In genomic region chr3:172675371-172676193, GRCh38 we compare ENCODE assay signal across 8 cellular contexts. TPM values are rescaled to one million over a fixed set of nuclear protein-coding genes. Genes with fewer than 3 reads are reported as not detected.
DNase-seq lines count a peak whose midpoint lies in the region; ATAC-seq and TF ChIP-seq lines count a peak whose summit lies in the region.

No MANE protein-coding gene starts in this region.

- no peaks in the 10 kb centered on the region for H3K36me3 Mint-ChIP-seq in activated CD8-positive, alpha-beta T cell treated with anti-CD3 and anti-CD28 coated beads, Interleukin-2, amount 10 ng/mL, durations not matched to agents 7 days and 5 days (ENCODE audit: low read depth)

- intact Hi-C loops in uterus (cut with DNase I; ENCODE audit: low total_unique reads): no loop called here

- H3K27ac Mint-ChIP-seq in activated CD8-positive, alpha-beta T cell treated with anti-CD3 and anti-CD28 coated beads, Interleukin-2, amount 10 ng/mL, durations not matched to agents 7 days and 5 days: no peak overlapping the region

- no peaks in the 10 kb centered on the region for H3K36me3 ChIP-seq in uterus

- no peaks in the 10 kb centered on the region for H3K9me3 ChIP-seq in uterus

- no peaks in the 10 kb centered on the region for H3K9me3 Mint-ChIP-seq in activated CD8-positive, alpha-beta T cell treated with anti-CD3 and anti-CD28 coated beads, Interleukin-2, amount 10 ng/mL, durations not matched to agents 7 days and 5 days (ENCODE audit: insufficient read depth)

- TF ChIP-seq CTCF in AG04449 (IDR thresholded peaks at IDR 0.05; ENCODE audit: insufficient read depth, low read length, missing control alignments): peak; percentile 44
- TF ChIP-seq CTCF in GM12873 (IDR thresholded peaks at IDR 0.05; ENCODE audit: insufficient read depth, low read depth, low read length, missing control alignments): peak; percentile 73
- TF ChIP-seq CTCF in uterus (IDR thresholded peaks at IDR 0.05): peak; percentile 43 to 67 (median 59)

- CTCF ChIA-PET in AG04449 (lab: Yijun Ruan, JAX): interaction anchor here (0.9 to 4.0 kb wide), 16 partner anchors 8 to 334 kb away, joined by 3 to 37 read pairs (median 6); no protein-coding TSS in a partner anchor
- CTCF ChIA-PET in activated CD8-positive, alpha-beta T cell treated with anti-CD3 and anti-CD28 coated beads, Interleukin-2, amount 10 ng/mL, durations not matched to agents 7 days and 5 days (lab: Charles Lee): interaction anchor here (0.9 to 2.4 kb wide), 7 partner anchors 9 to 343 kb away, joined by 5 to 11 read pairs (median 6); partner anchors contain the start of gene ECT2

- H3K4me1 ChIP-seq in uterus: no peaks in the 10 kb centered on the region

- TF ChIP-seq POLR2A in uterus (IDR thresholded peaks at IDR 0.05): no peak

- POLR2A ChIA-PET in AG04449 (lab: Yijun Ruan, JAX): no interaction called here
- POLR2A ChIA-PET in activated CD8-positive, alpha-beta T cell treated with anti-CD3 and anti-CD28 coated beads, Interleukin-2, amount 10 ng/mL, durations not matched to agents 7 days and 5 days (lab: Charles Lee): no interaction called here

- no peak overlapping the region for H3K4me3 Mint-ChIP-seq in activated CD8-positive, alpha-beta T cell treated with anti-CD3 and anti-CD28 coated beads, Interleukin-2, amount 10 ng/mL, durations not matched to agents 7 days and 5 days

- no peak overlapping the region for H3K4me3 ChIP-seq in AG04449 (ENCODE audit: low read depth, low read length)
- H3K4me3 ChIP-seq in uterus: no peak overlapping the region

- H3K27ac ChIP-seq in uterus: no peak overlapping the region

- no peaks in the 10 kb centered on the region for H3K27me3 Mint-ChIP-seq in activated CD8-positive, alpha-beta T cell treated with anti-CD3 and anti-CD28 coated beads, Interleukin-2, amount 10 ng/mL, durations not matched to agents 7 days and 5 days (ENCODE audit: low read depth)

- peak; percentile 41 for ATAC-seq in activated CD8-positive, alpha-beta T cell treated with anti-CD3 and anti-CD28 coated beads, Interleukin-2, amount 10 ng/mL, durations not matched to agents 7 days and 5 days
- no peak for ATAC-seq in HG02610 (IDR thresholded peaks at IDR 0.05; ENCODE audit: unreplicated experiment)

- DNase-seq in AG04449 (ENCODE audit: low read depth, low spot score): no peak
- DNase-seq in NCI-H1694 (lab: John Stamatoyannopoulos, UW): peak; percentile 58
- peak; percentile 32 for DNase-seq in activated CD8-positive, alpha-beta T cell treated with anti-CD3 and anti-CD28 coated beads, Interleukin-2, amount 10 ng/mL, durations not matched to agents 7 days and 5 days
- DNase-seq in iPS-NIHi7 (ENCODE audit: extremely low spot score): peak; percentile 38
- DNase-seq in uterus: no peak
- DNase-seq in NCI-H2196 treated with DMSO at 0.1 percent for 48 hours (lab: John Stamatoyannopoulos, UW; ENCODE audit: unreplicated experiment): no peak

- peaks cover 16% of the 10 kb centered on the region for H3K4me1 Mint-ChIP-seq in activated CD8-positive, alpha-beta T cell treated with anti-CD3 and anti-CD28 coated beads, Interleukin-2, amount 10 ng/mL, durations not matched to agents 7 days and 5 days (ENCODE audit: low read depth)

- no peaks in the 10 kb centered on the region for H3K27me3 ChIP-seq in uterus

RNA-seq across cellular contexts. Expression of gene NCEH1, which starts 35.3 kb away (rescaled TPM):
- 1 to 10 TPM; 8.0 to 8.2 TPM for total RNA-seq in activated CD8-positive, alpha-beta T cell treated with anti-CD3 and anti-CD28 coated beads, Interleukin-2, amount 10 ng/mL, durations not matched to agents 7 days and 5 days
- total RNA-seq in uterus: 1 to 10 TPM; 1.8 to 5.8 (median 5.4) TPM

Comparison
In these comparisons a context has a peak if more than half of its experiments do, and no peak if none do; other contexts are left out.
1. DNase-seq: peak in NCI-H1694 (single experiment), activated CD8-positive, alpha-beta T cell treated with anti-CD3 and anti-CD28 coated beads, Interleukin-2, amount 10 ng/mL, durations not matched to agents 7 days and 5 days (single experiment) and iPS-NIHi7 (single experiment); none in AG04449 (single experiment), uterus (0 of 2) and NCI-H2196 treated with DMSO at 0.1 percent for 48 hours (single experiment).
2. Peak in every context shown above with its lines, with median percentiles within 50 percentile points of each other: CTCF ChIP-seq.